ENCODE assay signal across 8 cellular contexts in genomic region chr21:37366488-37367300, GRCh38. TPM values are rescaled to one million over a fixed set of nuclear protein-coding genes. Genes with fewer than 3 reads are reported as not detected.
DNase-seq lines count a peak whose midpoint lies in the region; ATAC-seq, FAIRE-seq and TF ChIP-seq lines count a peak whose summit lies in the region.

TSS of gene DYRK1A (plus strand) at chr21:37366773. CDS start at chr21:37420375, 53,602 bp downstream.

- peaks cover 9% of the 10 kb centered on the region for H3K27me3 ChIP-seq in Loucy (ENCODE audit: insufficient read depth, low read length, poor library complexity, severe bottlenecking)

- DNase-seq in EL (peak; percentile 100), H54 (ENCODE audit: insufficient read length, low spot score) (peak; percentile 99), fibroblast of peridontal ligament (ENCODE audit: extremely low read depth) (peak; percentile 99), natural killer cell (peak; percentile 97)
- DNase-seq in activated T-helper 9 cell treated with anti-CD3 and anti-CD28 coated beads, Interleukin-2, amount 50 U/mL, for 16 hours (ENCODE audit: low read depth) = peak; percentile 98
- DNase-seq in stimulated activated naive CD4-positive, alpha-beta T cell treated with Interleukin-2 at 50 U/mL for 16 hours (lab: John Stamatoyannopoulos, UW) = peak; percentile 97

- peaks cover 36% of the 10 kb centered on the region for H4K20me1 ChIP-seq in Loucy (ENCODE audit: insufficient read depth, low read length, poor library complexity, severe bottlenecking)

- no peaks in the 10 kb centered on the region for H3K36me3 ChIP-seq in Loucy (ENCODE audit: insufficient read depth, low read length)

- H3K36me3 Mint-ChIP-seq in natural killer cell = peaks cover 7% of the 10 kb centered on the region

- H3K4me1 Mint-ChIP-seq in natural killer cell = peaks cover 46 to 53% of the 10 kb centered on the region in 2 donors

- FAIRE-seq in H54 (lab: Jason Lieb, UNC) = peak; percentile 91

- H3K4me2 ChIP-seq in Loucy (ENCODE audit: low read depth, low read length, poor library complexity, severe bottlenecking) = peak within 1 kb of the TSS; percentile 96

- peak within 1 kb of the TSS; percentile 97 to 100 for H3K27ac Mint-ChIP-seq in natural killer cell

- no peaks in the 10 kb centered on the region for H3K27me3 Mint-ChIP-seq in natural killer cell (ENCODE audit: low read depth in 2 of 2)

- H3K4me3 Mint-ChIP-seq in natural killer cell = peak within 1 kb of the TSS; percentile 99

- H2AFZ ChIP-seq in Loucy (ENCODE audit: low read length) = peak within 1 kb of the TSS; percentile 5; the same call in 1 of the 2 replicates

- H3K79me2 ChIP-seq in Loucy (ENCODE audit: insufficient read depth, low read length) = peaks cover 69% of the 10 kb centered on the region

- intact Hi-C loops in natural killer cell (cut with micrococcal nuclease) = loop anchor here (1.0 to 5.0 kb wide), 3 partner anchors 99 to 196 kb away; partner anchors contain the start of gene VPS26C

- no peaks in the 10 kb centered on the region for H3K9me2 ChIP-seq in Loucy (replicated peaks; ENCODE audit: low read depth, low read length)

- H3K4me3 ChIP-seq in Loucy (ENCODE audit: low read length, poor library complexity, severe bottlenecking) = peak within 1 kb of the TSS; percentile 98

- TF ChIP-seq CTCF in Loucy (conservative IDR thresholded peaks at IDR 0.05; ENCODE audit: low read length) (no peak), natural killer cell (IDR thresholded peaks at IDR 0.05) (no peak)

- peaks cover 45% of the 10 kb centered on the region for H3K4me1 ChIP-seq in Loucy (ENCODE audit: insufficient read depth, low read length, poor library complexity, severe bottlenecking)

- peak; percentile 75 to 93 (median 82) for ATAC-seq in natural killer cell

- no peaks in the 10 kb centered on the region for H3K9me3 ChIP-seq in Loucy (ENCODE audit: insufficient read depth, low read depth, low read length)

- peak within 1 kb of the TSS; percentile 97 for H3K9ac ChIP-seq in Loucy (ENCODE audit: low read depth, low read length, poor library complexity, severe bottlenecking)

- no peaks in the 10 kb centered on the region for H3K9me3 Mint-ChIP-seq in natural killer cell

- TF ChIP-seq POLR2A in H54 (IDR thresholded peaks at IDR 0.05; ENCODE audit: low read depth, low read length) (peak; percentile 55), Raji (IDR thresholded peaks at IDR 0.05; ENCODE audit: insufficient read depth, low read depth, low read length) (peak; percentile 56)

- H3F3A ChIP-seq in Loucy (ENCODE audit: low read depth) = peaks cover 9% of the 10 kb centered on the region; the same call in 1 of the 2 replicates

RNA-seq across cellular contexts. Expression of gene DYRK1A, which starts in this region (rescaled TPM):
- 100 to 1,000 TPM; 149 to 166 (median 153) TPM for total RNA-seq in natural killer cell

Comparison
In these comparisons a context has a peak if more than half of its experiments do, and no peak if none do; other contexts are left out.
1. Peak in every context shown above with its lines: DNase-seq, ATAC-seq and H3K4me3 ChIP-seq.